In genomic region chr6:692356-692851, GRCh38 we compare ENCODE assay signal across 8 cellular contexts. TPM values are rescaled to one million over a fixed set of nuclear protein-coding genes. Genes with fewer than 3 reads are reported as not detected.
DNase-seq lines count a peak whose midpoint lies in the region; ATAC-seq lines count a peak whose summit lies in the region.

No MANE protein-coding gene starts in this region.

- DNase-seq in SHP77 (lab: John Stamatoyannopoulos, UW): peak; percentile 32 to 80
- DNase-seq in SHP77 treated with DMSO at 0.1 percent for 48 hours (lab: John Stamatoyannopoulos, UW): no peak
- peak; percentile 36 for DNase-seq in NCI-H226
- peak; percentile 34 to 56 for DNase-seq in activated CD8-positive, alpha-beta memory T cell treated with anti-CD3 and anti-CD28 coated beads for 1 hour (ENCODE audit: extremely low read depth in 1 of 2, low read depth in 1 of 2)
- DNase-seq in effector memory CD8-positive, alpha-beta T cell: peak; percentile 68 to 70 (median 68)
- peak; percentile 21 for DNase-seq in mucosa of gallbladder (ENCODE audit: low spot score)
- DNase-seq in stimulated activated CD8-positive, alpha-beta memory T cell treated with anti-CD3 and anti-CD28 coated beads, Interleukin-2, amount 100 ng/mL, for 1 hour (ENCODE audit: low read depth in 2 of 2): peak; percentile 39 to 55

- H3K27me3 Mint-ChIP-seq in effector memory CD8-positive, alpha-beta T cell: no peaks in the 10 kb centered on the region

- peaks cover 2% of the 10 kb centered on the region for H3K36me3 Mint-ChIP-seq in effector memory CD8-positive, alpha-beta T cell (ENCODE audit: insufficient read depth)

- peak overlapping the region; percentile 95 for H3K4me3 Mint-ChIP-seq in effector memory CD8-positive, alpha-beta T cell

- peak; percentile 74 for ATAC-seq in HG03025 (IDR thresholded peaks at IDR 0.05; ENCODE audit: low FRiP score, unreplicated experiment)
- ATAC-seq in effector memory CD8-positive, alpha-beta T cell (replicated peaks): peak; percentile 84

- peak overlapping the region; percentile 79 to 92 for H3K27ac Mint-ChIP-seq in effector memory CD8-positive, alpha-beta T cell

- no peaks in the 10 kb centered on the region for H3K9me3 Mint-ChIP-seq in effector memory CD8-positive, alpha-beta T cell

- peaks cover 23 to 32% of the 10 kb centered on the region in 2 donors for H3K4me1 Mint-ChIP-seq in effector memory CD8-positive, alpha-beta T cell (ENCODE audit: low read depth in 2 of 2)

RNA-seq across cellular contexts. Expression of gene EXOC2, which starts 0.5 kb away (rescaled TPM):
- total RNA-seq in mucosa of gallbladder: 20.7 TPM

RNA-seq across cellular contexts. Expression of gene HUS1B, which starts 35.5 kb away (rescaled TPM):
- total RNA-seq in mucosa of gallbladder: 0.46 TPM
